Comparison of ENCODE assay signal across 8 cellular contexts in the genomic region with DNA sequence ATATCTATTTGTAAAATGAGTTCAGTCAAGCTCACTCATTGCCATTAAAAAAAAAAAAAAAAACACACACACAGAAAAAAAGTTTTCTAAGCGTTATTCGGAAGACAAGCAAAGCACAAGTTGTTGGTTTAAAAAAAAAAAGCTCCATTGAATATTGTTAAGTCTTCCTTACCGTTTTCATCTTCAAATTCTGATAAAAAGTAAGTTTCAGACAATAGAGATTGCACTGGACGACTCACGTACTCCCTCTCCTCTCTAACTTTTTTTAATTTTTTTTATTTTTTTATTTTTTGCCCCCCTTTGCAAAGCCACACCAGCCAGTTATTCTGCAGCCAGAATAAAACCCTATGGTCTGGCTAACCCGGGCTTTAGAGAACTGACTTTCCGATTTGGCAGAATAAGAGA. TPM values are rescaled to one million over a fixed set of nuclear protein-coding genes. Genes with fewer than 3 reads are reported as not detected.
DNase-seq lines count a peak whose midpoint lies in the region; ATAC-seq, FAIRE-seq and TF ChIP-seq lines count a peak whose summit lies in the region.

No MANE protein-coding gene starts in this region.

- H3K4me2 ChIP-seq in A549 (peak overlapping the region; percentile 100), parathyroid adenoma (ENCODE audit: low read length) (peak overlapping the region; percentile 80)

- CTCF ChIA-PET in A549 (lab: Yijun Ruan, JAX): interaction anchor here (0.8 to 5.1 kb wide), 6 partner anchors 22 to 846 kb away, joined by 3 to 41 read pairs (median 4); no protein-coding TSS in a partner anchor

- no peak for TF ChIP-seq POLR2A in A549 (IDR thresholded peaks at IDR 0.05; ENCODE audit: low read length)

- POLR2A ChIA-PET in A549 (lab: Yijun Ruan, JAX): interaction anchor here (0.9 to 4.4 kb wide), 3 partner anchors 378 to 670 kb away, joined by 4 to 22 read pairs (median 4); no protein-coding TSS in a partner anchor

- DNase-seq in A549 (ENCODE audit: low read depth in 1 of 2, low spot score in 1 of 2) (no peak), MG63 (no peak), epithelial cell of esophagus (ENCODE audit: low read depth) (no peak)

- H3K4me1 ChIP-seq in A549 (peaks cover 22% of the 10 kb centered on the region; the same call in 2 of the 3 replicates), parathyroid adenoma (peaks cover 4% of the 10 kb centered on the region)

- no peak overlapping the region for H3K9ac ChIP-seq in parathyroid adenoma

- H2AFZ ChIP-seq in parathyroid adenoma: peak overlapping the region; percentile 65

- H3K9me3 ChIP-seq in A549 (no peaks in the 10 kb centered on the region), MG63 (no peaks in the 10 kb centered on the region), parathyroid adenoma (ENCODE audit: control insufficient read depth, low read length) (no peaks in the 10 kb centered on the region)

- H3K4me3 ChIP-seq in A549: peak overlapping the region; percentile 65
- H3K4me3 ChIP-seq in MG63: peak overlapping the region; percentile 64
- H3K4me3 ChIP-seq in epithelial cell of esophagus (ENCODE audit: low read length): peak overlapping the region; percentile 70
- peak overlapping the region; percentile 76 for H3K4me3 ChIP-seq in parathyroid adenoma (ENCODE audit: low read depth, low read length)

- H3K79me2 ChIP-seq in parathyroid adenoma: no peaks in the 10 kb centered on the region

- H3K27ac ChIP-seq in A549: peak overlapping the region; percentile 37 to 43; a peak in 2 of 6 replicates
- H3K27ac ChIP-seq in parathyroid adenoma: no peak overlapping the region

- no peak for TF ChIP-seq CTCF in A549 (IDR thresholded peaks at IDR 0.05)
- no peak for TF ChIP-seq CTCF in epithelial cell of esophagus (IDR thresholded peaks at IDR 0.05; ENCODE audit: insufficient read depth, low read depth, low read length, missing control alignments)
- no peak for TF ChIP-seq CTCF in parathyroid adenoma (IDR thresholded peaks at IDR 0.05)

- WGBS in A549 (ENCODE audit: missing lambda C conversion rate): 2% methylated on average over 7 of the region's 7 CpGs

- ATAC-seq in A549: peak in 1 of 2 experiments; percentile 49; a peak in 3 of 6 replicates
- peak; percentile 19 for ATAC-seq in GM19397 (IDR thresholded peaks at IDR 0.05; ENCODE audit: unreplicated experiment)
- no peak for ATAC-seq in HG03342 (IDR thresholded peaks at IDR 0.05; ENCODE audit: unreplicated experiment)
- ATAC-seq in HG03442 (IDR thresholded peaks at IDR 0.05; ENCODE audit: unreplicated experiment): no peak
- no peak for ATAC-seq in GM21423 (IDR thresholded peaks at IDR 0.05; ENCODE audit: unreplicated experiment)

- FAIRE-seq in A549 (lab: Jason Lieb, UNC): no peak

- H3K27me3 ChIP-seq in MG63: no peaks in the 10 kb centered on the region
- no peaks in the 10 kb centered on the region for H3K27me3 ChIP-seq in parathyroid adenoma (ENCODE audit: control insufficient read depth, insufficient read depth, low read length)

- H3K36me3 ChIP-seq in MG63 (no peaks in the 10 kb centered on the region), parathyroid adenoma (ENCODE audit: control insufficient read depth, insufficient read depth, low read length) (no peaks in the 10 kb centered on the region)

- TF ChIP-seq EP300 in A549 (IDR thresholded peaks at IDR 0.05): no peak

- TF ChIP-seq RAD21 in A549 (conservative IDR thresholded peaks at IDR 0.05 in 1 of 2, IDR thresholded peaks at IDR 0.05 in 1 of 2): no peak

TF ChIP-seq in A549, 52 proteins besides CTCF, POLR2A, EP300 and RAD21:
- no peak for TF ChIP-seq BHLHE40 (IDR thresholded peaks at IDR 0.05; ENCODE audit: low read depth, low read length)
- no peak for TF ChIP-seq MAZ (IDR thresholded peaks at IDR 0.05; ENCODE audit: borderline replicate concordance, low read depth, low read length)
- TF ChIP-seq HDAC2 (IDR thresholded peaks at IDR 0.05): no peak
- TF ChIP-seq, protein P1, sequence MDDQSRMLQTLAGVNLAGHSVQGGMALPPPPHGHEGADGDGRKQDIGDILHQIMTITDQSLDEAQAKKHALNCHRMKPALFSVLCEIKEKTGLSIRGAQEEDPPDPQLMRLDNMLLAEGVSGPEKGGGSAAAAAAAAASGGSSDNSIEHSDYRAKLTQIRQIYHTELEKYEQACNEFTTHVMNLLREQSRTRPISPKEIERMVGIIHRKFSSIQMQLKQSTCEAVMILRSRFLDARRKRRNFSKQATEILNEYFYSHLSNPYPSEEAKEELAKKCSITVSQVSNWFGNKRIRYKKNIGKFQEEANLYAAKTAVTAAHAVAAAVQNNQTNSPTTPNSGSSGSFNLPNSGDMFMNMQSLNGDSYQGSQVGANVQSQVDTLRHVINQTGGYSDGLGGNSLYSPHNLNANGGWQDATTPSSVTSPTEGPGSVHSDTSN (IDR thresholded peaks at IDR 0.05): no peak
- TF ChIP-seq CBX8 (IDR thresholded peaks at IDR 0.05): no peak
- no peak for TF ChIP-seq RNF2 (IDR thresholded peaks at IDR 0.05; ENCODE audit: borderline replicate concordance, low read depth)
- no peak for TF ChIP-seq HOXB5 (CRISPR knock-in tag; IDR thresholded peaks at IDR 0.05)
- TF ChIP-seq SREBF2 (IDR thresholded peaks at IDR 0.05): no peak
- TF ChIP-seq, protein P2, sequence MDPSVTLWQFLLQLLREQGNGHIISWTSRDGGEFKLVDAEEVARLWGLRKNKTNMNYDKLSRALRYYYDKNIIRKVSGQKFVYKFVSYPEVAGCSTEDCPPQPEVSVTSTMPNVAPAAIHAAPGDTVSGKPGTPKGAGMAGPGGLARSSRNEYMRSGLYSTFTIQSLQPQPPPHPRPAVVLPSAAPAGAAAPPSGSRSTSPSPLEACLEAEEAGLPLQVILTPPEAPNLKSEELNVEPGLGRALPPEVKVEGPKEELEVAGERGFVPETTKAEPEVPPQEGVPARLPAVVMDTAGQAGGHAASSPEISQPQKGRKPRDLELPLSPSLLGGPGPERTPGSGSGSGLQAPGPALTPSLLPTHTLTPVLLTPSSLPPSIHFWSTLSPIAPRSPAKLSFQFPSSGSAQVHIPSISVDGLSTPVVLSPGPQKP (IDR thresholded peaks at IDR 0.05; ENCODE audit: low read depth, low read length): no peak
- no peak for TF ChIP-seq CHD2 (IDR thresholded peaks at IDR 0.05; ENCODE audit: low read length, partially characterized antibody)
- TF ChIP-seq, protein P3, sequence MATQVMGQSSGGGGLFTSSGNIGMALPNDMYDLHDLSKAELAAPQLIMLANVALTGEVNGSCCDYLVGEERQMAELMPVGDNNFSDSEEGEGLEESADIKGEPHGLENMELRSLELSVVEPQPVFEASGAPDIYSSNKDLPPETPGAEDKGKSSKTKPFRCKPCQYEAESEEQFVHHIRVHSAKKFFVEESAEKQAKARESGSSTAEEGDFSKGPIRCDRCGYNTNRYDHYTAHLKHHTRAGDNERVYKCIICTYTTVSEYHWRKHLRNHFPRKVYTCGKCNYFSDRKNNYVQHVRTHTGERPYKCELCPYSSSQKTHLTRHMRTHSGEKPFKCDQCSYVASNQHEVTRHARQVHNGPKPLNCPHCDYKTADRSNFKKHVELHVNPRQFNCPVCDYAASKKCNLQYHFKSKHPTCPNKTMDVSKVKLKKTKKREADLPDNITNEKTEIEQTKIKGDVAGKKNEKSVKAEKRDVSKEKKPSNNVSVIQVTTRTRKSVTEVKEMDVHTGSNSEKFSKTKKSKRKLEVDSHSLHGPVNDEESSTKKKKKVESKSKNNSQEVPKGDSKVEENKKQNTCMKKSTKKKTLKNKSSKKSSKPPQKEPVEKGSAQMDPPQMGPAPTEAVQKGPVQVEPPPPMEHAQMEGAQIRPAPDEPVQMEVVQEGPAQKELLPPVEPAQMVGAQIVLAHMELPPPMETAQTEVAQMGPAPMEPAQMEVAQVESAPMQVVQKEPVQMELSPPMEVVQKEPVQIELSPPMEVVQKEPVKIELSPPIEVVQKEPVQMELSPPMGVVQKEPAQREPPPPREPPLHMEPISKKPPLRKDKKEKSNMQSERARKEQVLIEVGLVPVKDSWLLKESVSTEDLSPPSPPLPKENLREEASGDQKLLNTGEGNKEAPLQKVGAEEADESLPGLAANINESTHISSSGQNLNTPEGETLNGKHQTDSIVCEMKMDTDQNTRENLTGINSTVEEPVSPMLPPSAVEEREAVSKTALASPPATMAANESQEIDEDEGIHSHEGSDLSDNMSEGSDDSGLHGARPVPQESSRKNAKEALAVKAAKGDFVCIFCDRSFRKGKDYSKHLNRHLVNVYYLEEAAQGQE (IDR thresholded peaks at IDR 0.05): no peak
- no peak for TF ChIP-seq NR3C1 (IDR thresholded peaks at IDR 0.05)
- TF ChIP-seq KDM1A (IDR thresholded peaks at IDR 0.05; ENCODE audit: low read depth): no peak
- no peak for TF ChIP-seq FOSB (CRISPR knock-in tag; IDR thresholded peaks at IDR 0.05)
- no peak for TF ChIP-seq FOXS1 (CRISPR knock-in tag; IDR thresholded peaks at IDR 0.05)
- TF ChIP-seq HEYL (CRISPR knock-in tag; IDR thresholded peaks at IDR 0.05): no peak
- no peak for TF ChIP-seq ESRRA (IDR thresholded peaks at IDR 0.05; ENCODE audit: borderline replicate concordance, low read length)
- TF ChIP-seq EHMT2 (IDR thresholded peaks at IDR 0.05; ENCODE audit: low read depth): no peak
- TF ChIP-seq ZNF302 (CRISPR knock-in tag; IDR thresholded peaks at IDR 0.05): no peak
- no peak for TF ChIP-seq SMC3 (IDR thresholded peaks at IDR 0.05)

RNA-seq across cellular contexts. Expression of a gene that starts 0.5 kb away (rescaled TPM):
- 0.66 and 0.69 TPM in 2 replicates for polyA plus RNA-seq in A549 (2011; rRNA removed)
- 0.05 and 0.14 TPM in 2 replicates for polyA plus RNA-seq in A549 (2012; cell fraction: cytosol; rRNA removed)
- polyA plus RNA-seq in A549 (2012; cell fraction: nucleus; rRNA removed): 0.13 and 0.20 TPM in 2 replicates
- 0.18 to 0.51 TPM (median 0.22 TPM) in 3 replicates for polyA plus RNA-seq in A549 (2017; fragmentation: RNase III; extraction: RNeasy Plus Mini Kit Qiagen cat#74134 plus additional on column Dnase treatment)
- 1.4 and 2.7 TPM in 2 replicates for polyA minus RNA-seq in A549 (2011; rRNA and poly(A)+ RNA removed)
- 13.5 and 23.2 TPM in 2 replicates for total RNA-seq in MG63 (2014; rRNA removed; shearing (Covaris generic); ENCODE audit: low replicate concordance)
